ENCODE assay signal across 18 cellular contexts in genomic region chr10:58773351-58773750, GRCh38.
DNase-seq lines count a peak whose midpoint lies in the region; ATAC-seq and TF ChIP-seq lines count a peak whose summit lies in the region.
"Had no signal": no experiment of that assay in that cellular context is flagged by ENCODE, and none has a peak within 500 bp of the region (broad histone marks: within the 10 kb centered on the region; RNA-seq: fewer than 3 reads in every experiment).

No MANE protein-coding gene starts in this region.

- no peaks in the 10 kb centered on the region for H4K20me1 ChIP-seq in fibroblast of lung (ENCODE audit: control insufficient read depth, extremely low read depth, insufficient read depth, low read length)

- H3K79me2 ChIP-seq in fibroblast of lung (ENCODE audit: control insufficient read depth, insufficient read depth, low read length): no peaks in the 10 kb centered on the region

- H3K27ac ChIP-seq in fibroblast of lung (ENCODE audit: insufficient read depth, low read length) (no peak overlapping the region), mesenchymal stem cell (ENCODE audit: low read length, poor library complexity, severe bottlenecking) (no peak overlapping the region), skeletal muscle tissue (ENCODE audit: low read depth, low read length) (peak overlapping the region; percentile 86)

- no peak for ATAC-seq in Right ventricle myocardium superior (ENCODE audit: poor library complexity)
- ATAC-seq: GM23338, HCT116 had no signal

- no peak overlapping the region for H2BK120ac ChIP-seq in mesenchymal stem cell (ENCODE audit: low read depth, low read length)

- H3K36me3 ChIP-seq in fibroblast of lung (ENCODE audit: control insufficient read depth, insufficient read depth, low read length) (no peaks in the 10 kb centered on the region), mesenchymal stem cell (ENCODE audit: control insufficient read depth in 1 of 2, insufficient read depth in 2 of 2, low read depth in 1 of 2, low read length in 2 of 2) (peaks cover 0 to 1% of the 10 kb centered on the region in 2 experiments), skeletal muscle tissue (ENCODE audit: control insufficient read depth in 3 of 3, insufficient read depth in 3 of 3, low read length in 3 of 3) (no peaks in the 10 kb centered on the region)

- no peak overlapping the region for H3K14ac ChIP-seq in mesenchymal stem cell (ENCODE audit: low read length in 2 of 2)

- H3K9me3 ChIP-seq in fibroblast of lung (ENCODE audit: control insufficient read depth, insufficient read depth, low read depth, low read length) (no peaks in the 10 kb centered on the region), mesenchymal stem cell (ENCODE audit: control insufficient read depth, low read length) (no peaks in the 10 kb centered on the region), skeletal muscle tissue (ENCODE audit: control insufficient read depth in 3 of 3, low read length in 3 of 3) (no peaks in the 10 kb centered on the region)

- H3K4me2 ChIP-seq in fibroblast of lung (ENCODE audit: extremely low read depth, insufficient read depth, low read length) (no peak overlapping the region), mesenchymal stem cell (ENCODE audit: low read length, poor library complexity, severe bottlenecking) (no peak overlapping the region)
- H3K4me2 ChIP-seq: GM23338 had no signal

- no peaks in the 10 kb centered on the region for H3K27me3 ChIP-seq in fibroblast of lung (ENCODE audit: control insufficient read depth, insufficient read depth, low read length)
- H3K27me3 ChIP-seq in mesenchymal stem cell (ENCODE audit: control insufficient read depth in 1 of 2, insufficient read depth in 1 of 2, low read length in 2 of 2): no peaks in the 10 kb centered on the region
- no peaks in the 10 kb centered on the region for H3K27me3 ChIP-seq in skeletal muscle tissue (ENCODE audit: control insufficient read depth in 3 of 3, insufficient read depth in 3 of 3, low read length in 3 of 3)

- H3K4me1 ChIP-seq in fibroblast of lung (ENCODE audit: control insufficient read depth, extremely low read depth, insufficient read depth, low read length) (peaks cover 8% of the 10 kb centered on the region), mesenchymal stem cell (ENCODE audit: control insufficient read depth, insufficient read depth, low read depth, low read length) (peaks cover 6% of the 10 kb centered on the region), skeletal muscle tissue (ENCODE audit: control insufficient read depth in 3 of 3, insufficient read depth in 3 of 3, low read length in 3 of 3) (peaks cover 6 to 34% (median 7%) of the 10 kb centered on the region in 3 donors)

- no peak overlapping the region for H2AK5ac ChIP-seq in mesenchymal stem cell (ENCODE audit: low read length, severe bottlenecking)

- no peak overlapping the region for H3K23ac ChIP-seq in mesenchymal stem cell (ENCODE audit: low read length in 2 of 2)

- H3K9ac ChIP-seq in fibroblast of lung (ENCODE audit: insufficient read depth, low read length) (no peak overlapping the region), mesenchymal stem cell (ENCODE audit: low read length) (peak overlapping the region; percentile 46), skeletal muscle tissue (ENCODE audit: low read depth in 1 of 3, low read length in 3 of 3) (peak overlapping the region in 2 of 3 donors; percentile 43 to 72)

- 86% methylated on average over 4 of the region's 4 CpGs for WGBS in mesenchymal stem cell

- no peak overlapping the region for H2AFZ ChIP-seq in fibroblast of lung (ENCODE audit: low read length)
- no peak overlapping the region for H2AFZ ChIP-seq in mesenchymal stem cell (ENCODE audit: low read depth, low read length)
- H2AFZ ChIP-seq: GM23338 had no signal

- H2BK12ac ChIP-seq in mesenchymal stem cell (ENCODE audit: low read length in 2 of 2): no peak overlapping the region

- TF ChIP-seq CTCF in fibroblast of lung (conservative IDR thresholded peaks at IDR 0.05 in 1 of 2, IDR thresholded peaks at IDR 0.05 in 1 of 2; ENCODE audit: low read depth in 1 of 2, low read length in 2 of 2): no peak

- H4K91ac ChIP-seq in mesenchymal stem cell (ENCODE audit: low read length): no peak overlapping the region

- no peak overlapping the region for H2BK5ac ChIP-seq in mesenchymal stem cell (ENCODE audit: low read depth, low read length, poor library complexity, severe bottlenecking)

- peak; percentile 26 for DNase-seq in Right ventricle myocardium superior
- DNase-seq in cardiac septum (ENCODE audit: low spot score): no peak
- peak; percentile 13 to 39 for DNase-seq in fibroblast of lung (ENCODE audit: low read depth in 2 of 2)
- DNase-seq in mesenchymal stem cell: peak; percentile 26
- no peak for DNase-seq in NCI-H1105 (lab: John Stamatoyannopoulos, UW)
- no peak for DNase-seq in NCI-H446 treated with DMSO at 0.1 percent for 48 hours (lab: John Stamatoyannopoulos, UW)
- DNase-seq in COLO829 (ENCODE audit: low spot score): no peak
- DNase-seq: 8988T; CD4-positive, alpha-beta memory T cell; DMS79 treated with DMSO at 0.1 percent for 48 hours; Kasumi-1; MV-4-11; NCI-H1417 treated with DMSO at 0.1 percent for 48 hours; NCI-H1930; NCI-H82 had no signal

- H4K8ac ChIP-seq in mesenchymal stem cell (ENCODE audit: low read length): no peak overlapping the region

- intact Hi-C loops in Right ventricle myocardium superior (cut with DNase I): no loop called here
- intact Hi-C loops in cardiac septum (cut with DNase I): no loop called here

- peaks cover 12% of the 10 kb centered on the region for H3K79me1 ChIP-seq in mesenchymal stem cell (replicated peaks; ENCODE audit: low read length, poor library complexity, severe bottlenecking)

- H3K4ac ChIP-seq in mesenchymal stem cell (ENCODE audit: low read depth in 1 of 2, low read length in 2 of 2): no peak overlapping the region

- no peak overlapping the region for H3K4me3 ChIP-seq in fibroblast of lung (replicated peaks in 1 of 4; ENCODE audit: control extremely low read depth in 1 of 4, insufficient read depth in 1 of 4, low read depth in 3 of 4, low read length in 4 of 4)
- no peak overlapping the region for H3K4me3 ChIP-seq in mesenchymal stem cell (ENCODE audit: insufficient read depth in 1 of 2, low read depth in 1 of 2, low read length in 2 of 2)
- H3K4me3 ChIP-seq in skeletal muscle tissue (ENCODE audit: low read length in 3 of 3): peak overlapping the region in 2 of 3 donors; percentile 35 to 38
- H3K4me3 ChIP-seq: GM23338 had no signal

- H3K18ac ChIP-seq in mesenchymal stem cell (ENCODE audit: low read depth in 1 of 2, low read length in 2 of 2): no peak overlapping the region

- H2BK15ac ChIP-seq in mesenchymal stem cell (ENCODE audit: low read depth, poor library complexity, severe bottlenecking): no peak overlapping the region

Comparison
In these comparisons a context has a peak if more than half of its experiments do, and no peak if none do; other contexts are left out.
1. DNase-seq: peak in Right ventricle myocardium superior (single experiment), fibroblast of lung (2 of 2) and mesenchymal stem cell (single experiment); none in cardiac septum (single experiment), NCI-H1105 (single experiment), NCI-H446 treated with DMSO at 0.1 percent for 48 hours (single experiment) and COLO829 (single experiment).
2. H3K4me3 ChIP-seq: peak in skeletal muscle tissue (2 of 3); none in fibroblast of lung (0 of 4) and mesenchymal stem cell (0 of 2).